Comparison of ENCODE assay signal across 1 cellular context in genomic region chr17:40031706-40032105, GRCh38.
TF ChIP-seq lines count a peak whose summit lies in the region.

No MANE protein-coding gene starts in this region.

TF ChIP-seq in HEK293, 187 proteins besides CTCF, POLR2A, EP300 and RAD21:
- no peak for TF ChIP-seq ZNF24 (tag by site-specific recombination; IDR thresholded peaks at IDR 0.05)
- TF ChIP-seq, protein P1, sequence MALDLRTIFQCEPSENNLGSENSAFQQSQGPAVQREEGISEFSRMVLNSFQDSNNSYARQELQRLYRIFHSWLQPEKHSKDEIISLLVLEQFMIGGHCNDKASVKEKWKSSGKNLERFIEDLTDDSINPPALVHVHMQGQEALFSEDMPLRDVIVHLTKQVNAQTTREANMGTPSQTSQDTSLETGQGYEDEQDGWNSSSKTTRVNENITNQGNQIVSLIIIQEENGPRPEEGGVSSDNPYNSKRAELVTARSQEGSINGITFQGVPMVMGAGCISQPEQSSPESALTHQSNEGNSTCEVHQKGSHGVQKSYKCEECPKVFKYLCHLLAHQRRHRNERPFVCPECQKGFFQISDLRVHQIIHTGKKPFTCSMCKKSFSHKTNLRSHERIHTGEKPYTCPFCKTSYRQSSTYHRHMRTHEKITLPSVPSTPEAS (tag by site-specific recombination; IDR thresholded peaks at IDR 0.05), result peak; percentile 88
- TF ChIP-seq ZNF792 (tag by site-specific recombination; IDR thresholded peaks at IDR 0.05), result no peak
- TF ChIP-seq EGR2 (tag by site-specific recombination; IDR thresholded peaks at IDR 0.05; ENCODE audit: low read depth), result no peak
